Comparison of ENCODE assay signal across 11 cellular contexts in the genomic region with DNA sequence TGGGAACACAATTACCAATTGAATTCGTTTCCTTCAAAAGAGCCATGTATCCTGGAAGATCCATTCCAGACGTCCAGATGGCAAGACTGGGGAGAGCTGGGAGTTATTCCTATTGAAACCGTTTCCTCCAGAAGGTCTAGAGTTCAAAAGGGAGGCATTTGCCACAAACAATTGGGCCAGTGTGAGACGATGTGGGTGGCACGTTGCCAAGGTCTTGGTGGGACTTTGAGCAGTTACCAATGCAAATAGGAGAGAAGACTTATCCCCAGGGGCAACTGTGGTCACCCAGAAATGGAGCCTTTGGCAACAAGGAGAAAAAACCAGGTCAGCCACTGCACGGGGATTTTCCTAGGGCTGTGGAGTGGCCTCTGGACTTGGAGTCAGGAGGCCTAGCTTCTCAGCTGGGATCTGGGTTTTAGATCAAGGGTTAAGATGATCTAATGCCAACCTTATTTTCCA. TPM values are rescaled to one million over a fixed set of nuclear protein-coding genes. Genes with fewer than 3 reads are reported as not detected.
DNase-seq lines count a peak whose midpoint lies in the region; ATAC-seq and TF ChIP-seq lines count a peak whose summit lies in the region.
"Had no signal": no experiment of that assay in that cellular context is flagged by ENCODE, and none has a peak within 500 bp of the region (broad histone marks: within the 10 kb centered on the region; RNA-seq: fewer than 3 reads in every experiment).

No MANE protein-coding gene starts in this region.

- no peak overlapping the region for H2AFZ ChIP-seq in osteoblast (ENCODE audit: low read length)

- H3K4me3 ChIP-seq in breast epithelium (no peak overlapping the region), transverse colon (no peak overlapping the region), osteoblast (ENCODE audit: insufficient read depth, low read length) (no peak overlapping the region)

- ATAC-seq in left lobe of liver (peak; percentile 63), HG02588 (IDR thresholded peaks at IDR 0.05; ENCODE audit: unreplicated experiment) (no peak), HG02981 (IDR thresholded peaks at IDR 0.05; ENCODE audit: unreplicated experiment) (no peak)

- 27 to 32% methylated on average over 2 to 6 of the region's 6 CpGs for WGBS in transverse colon (ENCODE audit: low coverage in 1 of 2), 2 donors

- H3K27me3 ChIP-seq in breast epithelium (no peaks in the 10 kb centered on the region), transverse colon (no peaks in the 10 kb centered on the region), osteoblast (ENCODE audit: insufficient read depth, low read length) (peaks cover 41% of the 10 kb centered on the region)

- no peak overlapping the region for H3K27ac Mint-ChIP-seq in MCF 10A (ENCODE audit: low read depth, unreplicated experiment)

- no peaks in the 10 kb centered on the region for H3K9me3 ChIP-seq in breast epithelium
- H3K9me3 ChIP-seq in transverse colon = no peaks in the 10 kb centered on the region
- no peaks in the 10 kb centered on the region for H3K9me3 ChIP-seq in osteoblast (ENCODE audit: low read depth, low read length)

- DNase-seq in breast epithelium (ENCODE audit: low spot score in 2 of 2) (peak; percentile 59 to 69), MCF 10A (ENCODE audit: unreplicated experiment) (no peak), amygdala (lab: John Stamatoyannopoulos, UW) (peak in 39 of 56 donors; percentile 7 to 73 (median 26)), left lobe of liver (ENCODE audit: low spot score) (no peak), transverse colon (peak; percentile 37), osteoblast (ENCODE audit: insufficient read length, low spot score, missing footprints) (no peak)
- DNase-seq: activated CD8-positive, alpha-beta memory T cell treated with anti-CD3 and anti-CD28 coated beads, Interleukin-2, amount 50 U/mL, for 48 hours; DND-41; mesendoderm had no signal

- H3K4me1 Mint-ChIP-seq in MCF 10A (ENCODE audit: insufficient read depth, unreplicated experiment) = peaks cover 3% of the 10 kb centered on the region

- H3K4me3 Mint-ChIP-seq in MCF 10A (ENCODE audit: unreplicated experiment) = no peak overlapping the region

- no TSS peak for BruUV-seq in MCF 10A (replicated peaks; lab: Mats Ljungman, UMichigan)

- TF ChIP-seq POLR2A in breast epithelium (IDR thresholded peaks at IDR 0.05) (no peak), transverse colon (IDR thresholded peaks at IDR 0.05) (no peak)

- TF ChIP-seq CTCF in breast epithelium (IDR thresholded peaks at IDR 0.05) (no peak), MCF 10A (IDR thresholded peaks at IDR 0.05; ENCODE audit: unreplicated experiment) (no peak), transverse colon (IDR thresholded peaks at IDR 0.05) (no peak), osteoblast (IDR thresholded peaks at IDR 0.05; ENCODE audit: extremely low read depth, low read depth, low read length) (no peak)

- POLR2A ChIA-PET in MCF 10A (lab: Yijun Ruan, JAX) = no interaction called here

- H3K36me3 Mint-ChIP-seq in MCF 10A (ENCODE audit: insufficient read depth, unreplicated experiment) = no peaks in the 10 kb centered on the region

- H3K36me3 ChIP-seq in breast epithelium (no peaks in the 10 kb centered on the region), transverse colon (no peaks in the 10 kb centered on the region), osteoblast (ENCODE audit: insufficient read depth, low read length) (no peaks in the 10 kb centered on the region)

- no peak overlapping the region for H3K4me2 ChIP-seq in osteoblast (ENCODE audit: insufficient read depth, low read length)

- intact Hi-C loops in breast epithelium (cut with DNase I; ENCODE audit: low total_unique reads) = no loop called here
- intact Hi-C loops in MCF 10A (cut with micrococcal nuclease) = no loop called here
- intact Hi-C loops in transverse colon (cut with DNase I; ENCODE audit: low total_unique reads) = no loop called here

- H3K4me1 ChIP-seq in breast epithelium (no peaks in the 10 kb centered on the region), transverse colon (peaks cover 0 to 13% (median 2%) of the 10 kb centered on the region in 4 donors), osteoblast (ENCODE audit: insufficient read depth, low read length) (no peaks in the 10 kb centered on the region)

- no peak for TF ChIP-seq EP300 in transverse colon (IDR thresholded peaks at IDR 0.05; ENCODE audit: low read depth)

- in situ Hi-C loops in transverse colon (cut with MboI; ENCODE audit: low pct_ligation_motif_present in 1 of 4, low pct_unique_long_range_greater_than_20kb in 1 of 4, low sequenced_read_pairs in 3 of 4) = no loop called here

- H3K27ac ChIP-seq in breast epithelium (no peak overlapping the region), transverse colon (no peak overlapping the region), osteoblast (ENCODE audit: low read depth, low read length) (no peak overlapping the region)

- H4K20me1 ChIP-seq in osteoblast (ENCODE audit: insufficient read depth, low read length) = no peaks in the 10 kb centered on the region

- no peaks in the 10 kb centered on the region for H3K79me2 ChIP-seq in osteoblast (ENCODE audit: insufficient read depth, low read length)

- H3K9me3 Mint-ChIP-seq in MCF 10A (ENCODE audit: unreplicated experiment) = no peaks in the 10 kb centered on the region

- H3K27me3 Mint-ChIP-seq in MCF 10A (ENCODE audit: insufficient read depth, unreplicated experiment) = peaks cover 34% of the 10 kb centered on the region

- CTCF ChIA-PET in MCF 10A (lab: Yijun Ruan, JAX) = no interaction called here

RNA-seq across cellular contexts. Expression of gene TLE3, which starts 29.6 kb away (rescaled TPM):
- 10 to 100 TPM; 67.0 to 73.9 (median 73.4) TPM for total RNA-seq in breast epithelium
- 21.6 and 23.2 TPM in 2 replicates for total RNA-seq in MCF 10A (2022)
- 7.0 TPM for total RNA-seq in left lobe of liver
- total RNA-seq in transverse colon = 100 to 1,000 TPM in 2 of 4 donors, 10 to 100 TPM in 2; 49.8 to 223 (median 114) TPM
- 21.5 and 29.7 TPM in 2 replicates for total RNA-seq in osteoblast

Comparison
In these comparisons a context has a peak if more than half of its experiments do, and no peak if none do; other contexts are left out.
1. DNase-seq: peak in breast epithelium (2 of 2), amygdala (39 of 56) and transverse colon (single experiment); none in MCF 10A (single experiment), left lobe of liver (single experiment) and osteoblast (single experiment).